In the genomic region with DNA sequence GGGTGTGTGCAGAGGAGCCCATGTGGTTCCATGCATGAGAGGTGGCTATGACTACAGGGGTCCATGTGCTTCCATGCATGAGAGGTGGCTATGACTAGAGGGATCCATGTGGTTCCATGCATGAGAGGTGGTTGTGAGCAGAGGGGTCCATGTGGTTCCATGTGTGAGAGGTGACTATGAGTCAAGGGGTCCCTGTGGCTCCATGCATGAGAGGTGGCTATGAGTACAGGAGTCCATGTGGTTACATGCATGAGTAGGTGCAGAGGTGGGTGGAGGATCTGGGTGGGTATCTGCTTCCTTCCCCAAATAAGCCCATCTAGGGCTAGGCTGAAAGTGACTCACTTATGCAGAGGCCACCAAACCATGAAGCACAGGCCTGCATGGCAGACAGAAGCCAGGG, we compare ENCODE assay signal across 14 cellular contexts.
A peak's percentile ranks its signal among the peaks of the same experiment; 100 is the strongest.
DNase-seq lines count a peak whose midpoint lies in the region; ATAC-seq, FAIRE-seq and TF ChIP-seq lines count a peak whose summit lies in the region.
"Had no signal": no experiment of that assay in that cellular context is flagged by ENCODE, and none has a peak within 500 bp of the region (broad histone marks: within the 10 kb centered on the region; RNA-seq: fewer than 3 reads in every experiment).

No MANE protein-coding gene starts in this region.

- no peak overlapping the region for H3K4me3 ChIP-seq in CD4-positive, CD25-positive, alpha-beta regulatory T cell (ENCODE audit: low read depth, low read length)
- H3K4me3 ChIP-seq in sigmoid colon: no peak overlapping the region

- H3K4me1 ChIP-seq in CD4-positive, CD25-positive, alpha-beta regulatory T cell (ENCODE audit: control insufficient read depth, insufficient read depth, low read length, poor library complexity, severe bottlenecking): no peaks in the 10 kb centered on the region
- H3K4me1 ChIP-seq in sigmoid colon: peaks cover 0 to 98% (median 87%) of the 10 kb centered on the region in 4 donors
- H3K4me1 ChIP-seq: parathyroid adenoma had no signal

- no peaks in the 10 kb centered on the region for H3K9me3 Mint-ChIP-seq in CD4-positive, CD25-positive, alpha-beta regulatory T cell
- H3K9me3 Mint-ChIP-seq: brain had no signal

- no peak overlapping the region for H3K27ac Mint-ChIP-seq in CD4-positive, CD25-positive, alpha-beta regulatory T cell

- no peak for DNase-seq in CD4-positive, CD25-positive, alpha-beta regulatory T cell
- DNase-seq in kidney tubule cell (ENCODE audit: low spot score): peak; percentile 94
- no peak for DNase-seq in NCI-H524 treated with DMSO at 0.1 percent for 48 hours (lab: John Stamatoyannopoulos, UW)
- DNase-seq in sigmoid colon: no peak
- no peak for DNase-seq in activated CD8-positive, alpha-beta memory T cell treated with anti-CD3 and anti-CD28 coated beads, Interleukin-2, amount 50 U/mL, for 4 hours
- no peak for DNase-seq in HTR-8/SVneo (ENCODE audit: insufficient read length, low spot score)
- DNase-seq: NCI-H446 treated with DMSO at 0.1 percent for 48 hours had no signal

- no peaks in the 10 kb centered on the region for H3K36me3 Mint-ChIP-seq in CD4-positive, CD25-positive, alpha-beta regulatory T cell

- H3K36me3 ChIP-seq in CD4-positive, CD25-positive, alpha-beta regulatory T cell (ENCODE audit: control insufficient read depth, insufficient read depth, low read length): no peaks in the 10 kb centered on the region
- peaks cover 47 to 98% (median 85%) of the 10 kb centered on the region in 4 donors for H3K36me3 ChIP-seq in sigmoid colon

- TF ChIP-seq EP300 in sigmoid colon (IDR thresholded peaks at IDR 0.05): no peak

- no peaks in the 10 kb centered on the region for H3K27me3 ChIP-seq in CD4-positive, CD25-positive, alpha-beta regulatory T cell (ENCODE audit: control insufficient read depth, insufficient read depth, low read length)
- H3K27me3 ChIP-seq in sigmoid colon: no peaks in the 10 kb centered on the region

- H3K27ac ChIP-seq in CD4-positive, CD25-positive, alpha-beta regulatory T cell (ENCODE audit: insufficient read depth, low read length, poor library complexity, severe bottlenecking): no peak overlapping the region
- H3K27ac ChIP-seq in sigmoid colon: peak overlapping the region in 2 of 4 donors; percentile 97 to 98
- H3K27ac ChIP-seq: KMS-11, parathyroid adenoma had no signal

- H3K9me3 ChIP-seq in CD4-positive, CD25-positive, alpha-beta regulatory T cell (ENCODE audit: control insufficient read depth in 2 of 2, low read length in 2 of 2): no peaks in the 10 kb centered on the region
- H3K9me3 ChIP-seq in sigmoid colon: no peaks in the 10 kb centered on the region

- TF ChIP-seq POLR2A in sigmoid colon (IDR thresholded peaks at IDR 0.05): no peak

- no peaks in the 10 kb centered on the region for H3K4me1 Mint-ChIP-seq in CD4-positive, CD25-positive, alpha-beta regulatory T cell

- peak; percentile 28 to 45 for ATAC-seq in CD4-positive, CD25-positive, alpha-beta regulatory T cell (ENCODE audit: low read depth in 2 of 2)
- ATAC-seq in GM19395 (IDR thresholded peaks at IDR 0.05; ENCODE audit: unreplicated experiment): peak; percentile 70
- ATAC-seq in HG03108 (IDR thresholded peaks at IDR 0.05; ENCODE audit: unreplicated experiment): peak; percentile 76
- ATAC-seq: SK-N-SH treated with all-trans-retinoic acid at 6 μM for 48 hours had no signal

- TF ChIP-seq CTCF in sigmoid colon (IDR thresholded peaks at IDR 0.05): no peak

- FAIRE-seq in HTR-8/SVneo (lab: Jason Lieb, UNC): no peak
- FAIRE-seq: islet of Langerhans had no signal

- H3K4me3 Mint-ChIP-seq in CD4-positive, CD25-positive, alpha-beta regulatory T cell: no peak overlapping the region
- H3K4me3 Mint-ChIP-seq: brain had no signal

- intact Hi-C loops in sigmoid colon (cut with DNase I): no loop called here

- no peaks in the 10 kb centered on the region for H3K27me3 Mint-ChIP-seq in CD4-positive, CD25-positive, alpha-beta regulatory T cell
